Comparison of ENCODE assay signal across 19 cellular contexts in genomic region chr3:12884790-12885584, GRCh38. TPM values are rescaled to one million over a fixed set of nuclear protein-coding genes. Genes with fewer than 3 reads are reported as not detected.
A peak's percentile ranks its signal among the peaks of the same experiment; 100 is the strongest.
DNase-seq lines count a peak whose midpoint lies in the region; ATAC-seq lines count a peak whose summit lies in the region.
"Had no signal": no experiment of that assay in that cellular context is flagged by ENCODE, and none has a peak within 500 bp of the region (broad histone marks: within the 10 kb centered on the region; RNA-seq: fewer than 3 reads in every experiment).

No MANE protein-coding gene starts in this region.

- H3K27ac ChIP-seq in stomach smooth muscle (ENCODE audit: low read length): peak overlapping the region; percentile 76
- H3K27ac ChIP-seq: 22Rv1, KMS-11, thyroid gland had no signal

- no peaks in the 10 kb centered on the region for H3K36me3 ChIP-seq in stomach smooth muscle (ENCODE audit: control insufficient read depth in 2 of 2, insufficient read depth in 2 of 2, low read length in 2 of 2)
- H3K36me3 ChIP-seq: thyroid gland had no signal

- no peak overlapping the region for H3K9ac ChIP-seq in stomach smooth muscle (ENCODE audit: low read length in 2 of 2)
- H3K9ac ChIP-seq: KMS-11 had no signal

- peaks cover 19% of the 10 kb centered on the region for H3K4me1 ChIP-seq in stomach smooth muscle (ENCODE audit: control insufficient read depth, insufficient read depth, low read length)
- H3K4me1 ChIP-seq: thyroid gland had no signal

- ATAC-seq in HG03354 (IDR thresholded peaks at IDR 0.05; ENCODE audit: poor library complexity, severe bottlenecking, unreplicated experiment): peak; percentile 36
- peak; percentile 26 for ATAC-seq in esophagus mucosa

- H3K9me3 ChIP-seq in stomach smooth muscle (ENCODE audit: control insufficient read depth in 2 of 2, low read length in 2 of 2): no peaks in the 10 kb centered on the region
- H3K9me3 ChIP-seq: thyroid gland had no signal

- DNase-seq in NCI-H748 (lab: John Stamatoyannopoulos, UW; ENCODE audit: unreplicated experiment) (peak; percentile 10), NCI-H748 treated with DMSO at 0.1 percent for 48 hours (lab: John Stamatoyannopoulos, UW) (no peak), GOT3 (lab: John Stamatoyannopoulos, UW) (no peak), SKM-1 (lab: John Stamatoyannopoulos, UW; ENCODE audit: unreplicated experiment) (no peak)
- DNase-seq in activated CD8-positive, alpha-beta memory T cell treated with anti-CD3 and anti-CD28 coated beads, Interleukin-2, amount 50 U/mL, for 48 hours: no peak
- DNase-seq: activated CD4-positive, alpha-beta T cell treated with anti-CD3 and anti-CD28 coated beads, Interleukin-2, amount 50 U/mL, for 1 hour; activated naive CD4-positive, alpha-beta T cell; activated T-cell treated with anti-CD3 and anti-CD28 coated beads for 4 hours; GF-D8; NCI-H1105 treated with DMSO at 0.1 percent for 48 hours; NCI-H2171; NCI-H82 had no signal

- no peak overlapping the region for H3K4me3 ChIP-seq in stomach smooth muscle (ENCODE audit: low read length in 2 of 2)
- H3K4me3 ChIP-seq: coronary artery, thyroid gland had no signal

- H3K27me3 ChIP-seq in stomach smooth muscle (ENCODE audit: control insufficient read depth in 1 of 2, insufficient read depth in 2 of 2, low read length in 2 of 2): no peaks in the 10 kb centered on the region
- H3K27me3 ChIP-seq: thyroid gland had no signal

RNA-seq across cellular contexts. Expression of gene RPL32, which starts 43.6 kb away (rescaled TPM):
- 1,705 TPM for total RNA-seq in esophagus mucosa
